8 cellular contexts compared by ENCODE assay signal in the genomic region with DNA sequence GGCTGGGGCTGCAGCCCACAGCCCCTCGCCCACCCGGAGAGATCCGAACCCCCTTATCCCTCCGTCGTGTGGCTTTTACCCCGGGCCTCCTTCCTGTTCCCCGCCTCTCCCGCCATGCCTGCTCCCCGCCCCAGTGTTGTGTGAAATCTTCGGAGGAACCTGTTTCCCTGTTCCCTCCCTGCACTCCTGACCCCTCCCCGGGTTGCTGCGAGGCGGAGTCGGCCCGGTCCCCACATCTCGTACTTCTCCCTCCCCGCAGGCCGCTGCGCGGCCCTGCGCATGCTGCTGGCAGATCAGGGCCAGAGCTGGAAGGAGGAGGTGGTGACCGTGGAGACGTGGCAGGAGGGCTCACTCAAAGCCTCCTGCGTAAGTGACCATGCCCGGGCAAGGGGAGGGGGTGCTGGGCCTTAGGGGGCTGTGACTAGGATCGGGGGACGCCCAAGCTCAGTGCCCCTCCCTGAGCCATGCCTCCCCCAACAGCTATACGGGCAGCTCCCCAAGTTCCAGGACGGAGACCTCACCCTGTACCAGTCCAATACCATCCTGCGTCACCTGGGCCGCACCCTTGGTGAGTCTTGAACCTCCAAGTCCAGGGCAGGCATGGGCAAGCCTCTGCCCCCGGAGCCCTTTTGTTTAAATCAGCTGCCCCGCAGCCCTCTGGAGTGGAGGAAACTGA. TPM values are rescaled to one million over a fixed set of nuclear protein-coding genes. Genes with fewer than 3 reads are reported as not detected.
DNase-seq lines count a peak whose midpoint lies in the region; ATAC-seq lines count a peak whose summit lies in the region.

No MANE protein-coding gene starts in this region.

- no peaks in the 10 kb centered on the region for H3K9me3 ChIP-seq in CD4-positive, alpha-beta memory T cell (ENCODE audit: control insufficient read depth in 1 of 2, low read length in 2 of 2)
- no peaks in the 10 kb centered on the region for H3K9me3 ChIP-seq in skeletal muscle tissue (ENCODE audit: control insufficient read depth in 3 of 3, low read length in 3 of 3)

- intact Hi-C loops in CD4-positive, alpha-beta memory T cell (cut with micrococcal nuclease), result no loop called here

- no peaks in the 10 kb centered on the region for H3K27me3 Mint-ChIP-seq in CD4-positive, alpha-beta memory T cell
- H3K27me3 Mint-ChIP-seq in central memory CD8-positive, alpha-beta T cell, result no peaks in the 10 kb centered on the region

- no peaks in the 10 kb centered on the region for H3K36me3 ChIP-seq in CD4-positive, alpha-beta memory T cell (ENCODE audit: insufficient read depth, low read length)
- H3K36me3 ChIP-seq in skeletal muscle tissue (ENCODE audit: control insufficient read depth in 3 of 3, insufficient read depth in 3 of 3, low read length in 3 of 3), result peaks cover 16 to 25% (median 22%) of the 10 kb centered on the region in 3 donors

- H3K4me3 ChIP-seq in CD4-positive, alpha-beta memory T cell (ENCODE audit: low read length in 2 of 2), result peak overlapping the region; percentile 6 to 54
- H3K4me3 ChIP-seq in skeletal muscle tissue (ENCODE audit: low read length in 3 of 3), result peak overlapping the region; percentile 74 to 76 (median 75)

- POLR2A ChIA-PET in CD4-positive, alpha-beta memory T cell (lab: Charles Lee; ENCODE audit: partially characterized antibody), result interaction anchor here (0.5 to 3.4 kb wide), 6 partner anchors 17 to 148 kb away, joined by 3 to 22 read pairs (median 6); a partner anchor contains a TSS

- no peaks in the 10 kb centered on the region for H3K9me3 Mint-ChIP-seq in CD4-positive, alpha-beta memory T cell
- H3K9me3 Mint-ChIP-seq in central memory CD8-positive, alpha-beta T cell, result no peaks in the 10 kb centered on the region

- DNase-seq in CD4-positive, alpha-beta memory T cell, result peak in 3 of 5 donors; percentile 21 to 51 (median 22)
- DNase-seq in SKM-1 treated with dmso at 0.1 percent for 144 hours (lab: John Stamatoyannopoulos, UW; ENCODE audit: unreplicated experiment), result peak; percentile 42
- no peak for DNase-seq in central memory CD8-positive, alpha-beta T cell (ENCODE audit: low spot score in 2 of 2)
- peak; percentile 73 for DNase-seq in iris pigment epithelial cell (ENCODE audit: low read depth)

- H3K4me1 Mint-ChIP-seq in CD4-positive, alpha-beta memory T cell, result peaks cover 18 to 40% (median 29%) of the 10 kb centered on the region in 4 donors
- H3K4me1 Mint-ChIP-seq in central memory CD8-positive, alpha-beta T cell, result peaks cover 42% of the 10 kb centered on the region

- peak overlapping the region; percentile 65 for H3K27ac ChIP-seq in CD4-positive, alpha-beta memory T cell (ENCODE audit: low read depth, low read length)
- H3K27ac ChIP-seq in skeletal muscle tissue (ENCODE audit: low read depth, low read length), result peak overlapping the region; percentile 83

- CTCF ChIA-PET in CD4-positive, alpha-beta memory T cell (lab: Charles Lee; ENCODE audit: partially characterized antibody), result interaction anchor here (1.2 to 2.4 kb wide), 4 partner anchors 10 to 197 kb away, joined by 3 to 6 read pairs (median 4); a partner anchor contains a TSS

- H3K4me1 ChIP-seq in CD4-positive, alpha-beta memory T cell (ENCODE audit: insufficient read depth, low read length), result peaks cover 16% of the 10 kb centered on the region
- peaks cover 7 to 28% (median 11%) of the 10 kb centered on the region in 3 donors for H3K4me1 ChIP-seq in skeletal muscle tissue (ENCODE audit: control insufficient read depth in 3 of 3, insufficient read depth in 3 of 3, low read length in 3 of 3)

- peak overlapping the region; percentile 50 to 77 (median 72) for H3K4me3 Mint-ChIP-seq in CD4-positive, alpha-beta memory T cell
- peak overlapping the region; percentile 85 for H3K4me3 Mint-ChIP-seq in central memory CD8-positive, alpha-beta T cell

- H3K27me3 ChIP-seq in CD4-positive, alpha-beta memory T cell (ENCODE audit: insufficient read depth, low read length), result no peaks in the 10 kb centered on the region
- H3K27me3 ChIP-seq in skeletal muscle tissue (ENCODE audit: control insufficient read depth in 3 of 3, insufficient read depth in 3 of 3, low read length in 3 of 3), result peaks cover 0 to 5% (median 2%) of the 10 kb centered on the region in 3 donors

- peak overlapping the region; percentile 85 to 90 (median 89) for H3K9ac ChIP-seq in skeletal muscle tissue (ENCODE audit: low read depth in 1 of 3, low read length in 3 of 3)

- peak overlapping the region in 6 of 7 donors; percentile 60 to 92 (median 74) for H3K27ac Mint-ChIP-seq in CD4-positive, alpha-beta memory T cell
- H3K27ac Mint-ChIP-seq in central memory CD8-positive, alpha-beta T cell (ENCODE audit: low read depth), result peak overlapping the region; percentile 13

- ATAC-seq in HG02763 (IDR thresholded peaks at IDR 0.05; ENCODE audit: unreplicated experiment) (peak; percentile 1), HG02973 (IDR thresholded peaks at IDR 0.05; ENCODE audit: unreplicated experiment) (no peak), GM21447 (IDR thresholded peaks at IDR 0.05; ENCODE audit: unreplicated experiment) (no peak)
- peak; percentile 17 for ATAC-seq in central memory CD8-positive, alpha-beta T cell (replicated peaks; ENCODE audit: extremely low read depth, poor library complexity, severe bottlenecking)

- peaks cover 0 to 2% of the 10 kb centered on the region in 2 donors for H3K36me3 Mint-ChIP-seq in CD4-positive, alpha-beta memory T cell
- H3K36me3 Mint-ChIP-seq in central memory CD8-positive, alpha-beta T cell (ENCODE audit: insufficient read depth), result peaks cover 13% of the 10 kb centered on the region

RNA-seq across cellular contexts. Expression of a gene that starts 0.7 kb away (rescaled TPM):
- total RNA-seq in CD4-positive, alpha-beta memory T cell, result 100 to 1,000 TPM; 134 to 143 TPM
- 100 to 1,000 TPM; 236 to 245 TPM for polyA plus RNA-seq in CD4-positive, alpha-beta memory T cell
- total RNA-seq in skeletal muscle tissue, result 293 TPM

RNA-seq across cellular contexts. Expression of a gene that starts 22.4 kb away (rescaled TPM):
- total RNA-seq in CD4-positive, alpha-beta memory T cell, result 100 to 1,000 TPM; 204 to 212 TPM
- polyA plus RNA-seq in CD4-positive, alpha-beta memory T cell, result 100 to 1,000 TPM; 124 to 133 TPM
- total RNA-seq in skeletal muscle tissue, result 178 TPM

RNA-seq across cellular contexts. Expression of a gene that starts 45.4 kb away (rescaled TPM):
- total RNA-seq in CD4-positive, alpha-beta memory T cell, result 1 to 10 TPM; 3.1 to 4.3 TPM
- polyA plus RNA-seq in CD4-positive, alpha-beta memory T cell, result 1 to 10 TPM; 2.0 to 4.5 TPM
- total RNA-seq in skeletal muscle tissue, result 5.2 TPM

RNA-seq across cellular contexts. Expression of a gene that starts 55.2 kb away (rescaled TPM):
- total RNA-seq in CD4-positive, alpha-beta memory T cell, result not detected
- polyA plus RNA-seq in CD4-positive, alpha-beta memory T cell, result not detected
- total RNA-seq in skeletal muscle tissue, result not detected

Comparison
In these comparisons a context has a peak if more than half of its experiments do, and no peak if none do; other contexts are left out.
1. DNase-seq: peak in CD4-positive, alpha-beta memory T cell (3 of 5), SKM-1 treated with dmso at 0.1 percent for 144 hours (single experiment) and iris pigment epithelial cell (single experiment); none in central memory CD8-positive, alpha-beta T cell (0 of 2).
2. ATAC-seq: peak in HG02763 (single experiment) and central memory CD8-positive, alpha-beta T cell (single experiment); none in HG02973 (single experiment) and GM21447 (single experiment).